ENCODE assay signal across 1 cellular context in the genomic region with DNA sequence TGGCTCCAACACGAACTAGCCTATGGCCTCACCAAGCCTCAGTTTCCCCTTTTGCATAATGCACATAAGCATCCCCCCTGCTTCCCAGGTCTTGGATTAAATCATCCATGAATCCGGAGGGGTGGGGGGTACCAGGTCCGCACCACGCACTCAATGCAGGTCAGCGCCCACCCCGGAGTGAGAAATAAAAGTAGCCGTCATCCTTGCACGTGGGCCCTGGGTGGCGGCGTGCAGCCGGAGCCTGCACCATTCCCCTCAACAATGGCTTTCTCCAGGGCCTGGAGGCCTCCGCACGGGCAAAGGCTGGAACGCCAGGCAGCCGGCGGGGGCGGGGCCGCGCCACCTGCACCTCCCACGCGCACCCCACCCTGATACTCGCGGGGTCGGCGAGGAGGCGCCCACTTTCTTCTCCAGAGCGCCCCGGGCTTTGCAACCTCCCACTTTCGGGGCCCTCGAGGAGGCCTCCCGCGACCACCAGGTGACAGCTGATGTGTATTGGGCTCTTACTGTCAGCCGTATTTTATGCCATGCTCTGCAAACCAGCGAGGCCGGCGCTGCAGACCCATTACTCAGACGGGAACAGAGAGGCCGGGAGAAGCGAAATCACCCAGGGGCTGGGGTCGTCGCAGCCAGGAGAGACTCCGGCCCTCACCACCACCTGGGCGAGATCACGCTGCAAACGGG.
TF ChIP-seq lines count a peak whose summit lies in the region.

No MANE protein-coding gene starts in this region.

TF ChIP-seq in HCT116, 20 proteins besides CTCF, POLR2A, EP300 and RAD21:
- TF ChIP-seq ZFX (IDR thresholded peaks at IDR 0.05) (peak; percentile 47; the same call in 1 of the 2 replicates), EGR1 (IDR thresholded peaks at IDR 0.05; ENCODE audit: low read depth) (peak; percentile 72; the same call in 1 of the 2 replicates), TCF7L2 (IDR thresholded peaks at IDR 0.05; ENCODE audit: borderline replicate concordance, extremely low read depth, insufficient read depth, insufficient read length) (no peak), SRF (IDR thresholded peaks at IDR 0.05; ENCODE audit: low read depth) (no peak), CBX3 (IDR thresholded peaks at IDR 0.05; ENCODE audit: low read depth) (peak; percentile 74; the same call in 1 of the 2 replicates)
- TF ChIP-seq, protein P1, sequence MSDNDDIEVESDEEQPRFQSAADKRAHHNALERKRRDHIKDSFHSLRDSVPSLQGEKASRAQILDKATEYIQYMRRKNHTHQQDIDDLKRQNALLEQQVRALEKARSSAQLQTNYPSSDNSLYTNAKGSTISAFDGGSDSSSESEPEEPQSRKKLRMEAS (IDR thresholded peaks at IDR 0.05): peak; percentile 27
TF ChIP-seq in HCT116: peak in this region for 4.
